ENCODE assay signal across 1 cellular context in genomic region chr9:137023157-137023556, GRCh38.
TF ChIP-seq lines count a peak whose summit lies in the region.

No MANE protein-coding gene starts in this region.

TF ChIP-seq in HepG2, 621 proteins besides CTCF, POLR2A, EP300 and RAD21:
- TF ChIP-seq DMTF1 (CRISPR knock-in tag; IDR thresholded peaks at IDR 0.05): no peak
- peak; percentile 81 for TF ChIP-seq NR2C2 (CRISPR knock-in tag; IDR thresholded peaks at IDR 0.05; ENCODE audit: borderline replicate concordance)
- TF ChIP-seq MAFG (CRISPR knock-in tag; IDR thresholded peaks at IDR 0.05): no peak
- TF ChIP-seq HNRNPL (IDR thresholded peaks at IDR 0.05; ENCODE audit: low read depth, low read length): peak; percentile 34; the same call in 1 of the 2 replicates
- no peak for TF ChIP-seq ZNF317 (CRISPR knock-in tag; IDR thresholded peaks at IDR 0.05)
- TF ChIP-seq NR2F2 (IDR thresholded peaks at IDR 0.05; ENCODE audit: borderline replicate concordance, low read depth): peak; percentile 55
- no peak for TF ChIP-seq ZNF280B (CRISPR knock-in tag; IDR thresholded peaks at IDR 0.05; ENCODE audit: borderline replicate concordance)
- TF ChIP-seq ZFAT (CRISPR knock-in tag; conservative IDR thresholded peaks at IDR 0.05): no peak
- no peak for TF ChIP-seq GPBP1L1 (CRISPR knock-in tag; IDR thresholded peaks at IDR 0.05)
- peak; percentile 63 to 93; a peak in 3 of 4 replicates for TF ChIP-seq NR2F1 (CRISPR knock-in tag; IDR thresholded peaks at IDR 0.05)
- no peak for TF ChIP-seq FOXK2 (IDR thresholded peaks at IDR 0.05)
- TF ChIP-seq NR2F6 (IDR thresholded peaks at IDR 0.05): peak; percentile 95
- peak; percentile 81 for TF ChIP-seq NR2F6 (CRISPR knock-in tag; IDR thresholded peaks at IDR 0.05)
- no peak for TF ChIP-seq ZNF878 (CRISPR knock-in tag; IDR thresholded peaks at IDR 0.05)
- peak; percentile 31; the same call in 1 of the 2 replicates for TF ChIP-seq HIC2 (CRISPR knock-in tag; IDR thresholded peaks at IDR 0.05; ENCODE audit: low read depth)
- TF ChIP-seq TFAP4 (IDR thresholded peaks at IDR 0.05; ENCODE audit: borderline replicate concordance, low read depth): peak; percentile 74
- TF ChIP-seq SATB2 (CRISPR knock-in tag; IDR thresholded peaks at IDR 0.05): no peak
- no peak for TF ChIP-seq ZNF816 (CRISPR knock-in tag; IDR thresholded peaks at IDR 0.05; ENCODE audit: borderline replicate concordance)
- TF ChIP-seq ZC3H13 (CRISPR knock-in tag; IDR thresholded peaks at IDR 0.05): no peak
